Comparison of ENCODE assay signal across 15 cellular contexts in the genomic region with DNA sequence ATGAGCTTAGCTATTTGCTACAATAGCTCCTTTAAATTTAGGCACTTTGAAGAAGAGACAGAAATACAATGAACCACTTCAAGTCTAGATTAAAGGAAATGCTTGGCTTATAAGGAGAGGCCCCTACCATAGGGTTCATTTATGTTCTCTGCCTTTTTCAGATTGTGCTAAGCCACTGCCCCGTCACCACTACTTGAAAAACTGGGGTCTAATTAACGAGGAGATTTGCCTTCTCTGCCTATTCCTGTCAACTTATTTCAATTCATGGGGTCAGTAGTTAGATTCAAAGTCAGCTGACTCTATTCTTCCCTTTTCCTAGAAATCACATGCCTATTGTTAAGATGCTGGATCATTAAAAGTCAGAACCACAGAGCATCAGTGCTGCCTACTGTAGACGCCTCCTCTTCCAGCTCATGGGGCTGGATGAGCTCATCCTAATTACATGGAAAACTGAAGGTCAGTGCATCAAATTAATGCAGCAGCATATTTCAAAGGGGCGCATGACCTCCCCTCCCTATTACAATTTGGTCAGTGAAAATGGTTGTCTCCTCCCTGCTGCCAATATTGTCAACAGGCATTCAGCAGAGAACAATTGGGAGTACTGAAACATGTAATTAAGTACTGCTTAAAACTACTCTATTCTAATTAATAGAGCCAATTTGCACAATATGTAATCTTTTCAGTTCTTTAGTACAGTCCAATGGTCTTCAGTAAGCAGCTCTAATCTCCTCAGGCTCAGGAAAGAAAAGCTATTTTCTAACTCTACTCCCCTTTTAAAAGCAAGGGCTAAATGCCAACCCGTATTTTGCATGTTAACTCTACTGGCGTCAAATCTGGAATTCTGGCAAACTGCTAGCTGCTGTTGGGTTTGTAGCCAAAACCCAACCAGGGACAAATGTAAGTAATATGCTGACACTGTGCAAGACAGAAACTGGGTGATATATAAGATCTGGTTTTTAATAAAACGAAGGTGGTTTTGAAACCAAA.
A peak's percentile ranks its signal among the peaks of the same experiment; 100 is the strongest.
DNase-seq lines count a peak whose midpoint lies in the region; ATAC-seq, FAIRE-seq and TF ChIP-seq lines count a peak whose summit lies in the region.
"Had no signal": no experiment of that assay in that cellular context is flagged by ENCODE, and none has a peak within 500 bp of the region (broad histone marks: within the 10 kb centered on the region; RNA-seq: fewer than 3 reads in every experiment).

No MANE protein-coding gene starts in this region.

- no peaks in the 10 kb centered on the region for H3K27me3 ChIP-seq in astrocyte (ENCODE audit: insufficient read depth, low read length)
- no peaks in the 10 kb centered on the region for H3K27me3 ChIP-seq in right atrium auricular region
- no peaks in the 10 kb centered on the region for H3K27me3 ChIP-seq in gastrocnemius medialis

- no peak for TF ChIP-seq POLR2A in gastrocnemius medialis (IDR thresholded peaks at IDR 0.05)

- no peaks in the 10 kb centered on the region for H3K27me3 Mint-ChIP-seq in astrocyte (ENCODE audit: low read depth, unreplicated experiment)
- H3K27me3 Mint-ChIP-seq: activated CD4-positive, alpha-beta memory T cell treated with anti-CD3 and anti-CD28 coated beads for 36 hours; activated naive CD4-positive, alpha-beta T cell treated with anti-CD3 and anti-CD28 coated beads, Interleukin-2, amount 10 ng/mL, durations not matched to agents 7 days and 5 days; T-helper 17 cell had no signal

- H3K4me3 ChIP-seq in HEK293 (ENCODE audit: low read depth, low read length) (no peak overlapping the region), astrocyte (ENCODE audit: insufficient read depth, low read depth, low read length) (no peak overlapping the region), right atrium auricular region (no peak overlapping the region), gastrocnemius medialis (no peak overlapping the region)

- H3K27ac ChIP-seq in HEK293 (ENCODE audit: extremely low read depth, low read depth, low read length): no peak overlapping the region
- H3K27ac ChIP-seq in astrocyte (ENCODE audit: low read depth, low read length): no peak overlapping the region
- peak overlapping the region; percentile 18 to 34 for H3K27ac ChIP-seq in right atrium auricular region
- peak overlapping the region; percentile 4 to 81 (median 52) for H3K27ac ChIP-seq in gastrocnemius medialis
- H3K27ac ChIP-seq: C4-2B had no signal

- H3K36me3 Mint-ChIP-seq in astrocyte (ENCODE audit: low read depth, unreplicated experiment): peaks cover 18% of the 10 kb centered on the region

- H3K9me3 ChIP-seq in HEK293 (ENCODE audit: control insufficient read depth, insufficient read depth, low read depth, low read length) (no peaks in the 10 kb centered on the region), astrocyte (ENCODE audit: insufficient read depth, low read depth, low read length) (no peaks in the 10 kb centered on the region), right atrium auricular region (no peaks in the 10 kb centered on the region), gastrocnemius medialis (no peaks in the 10 kb centered on the region)

- CTCF ChIA-PET in HEK293 (lab: Yijun Ruan, JAX): interaction anchor here (0.7 to 1.6 kb wide), 2 partner anchors 28 to 174 kb away, joined by 3 to 4 read pairs; no protein-coding TSS in a partner anchor

- H3K4me3 Mint-ChIP-seq in astrocyte (ENCODE audit: unreplicated experiment): peak overlapping the region; percentile 24
- H3K4me3 Mint-ChIP-seq: activated CD4-positive, alpha-beta memory T cell treated with anti-CD3 and anti-CD28 coated beads for 36 hours; activated naive CD4-positive, alpha-beta T cell treated with anti-CD3 and anti-CD28 coated beads, Interleukin-2, amount 10 ng/mL, durations not matched to agents 7 days and 5 days; T-helper 17 cell had no signal

- H3K36me3 ChIP-seq in HEK293 (ENCODE audit: control insufficient read depth in 2 of 2, insufficient read depth in 1 of 2, low read length in 2 of 2) (peaks cover 0 to 3% of the 10 kb centered on the region in 2 experiments; a peak in 1 of 3 replicates), astrocyte (ENCODE audit: insufficient read depth, low read length) (peaks cover 2% of the 10 kb centered on the region), right atrium auricular region (no peaks in the 10 kb centered on the region), gastrocnemius medialis (no peaks in the 10 kb centered on the region)

- H3K4me2 ChIP-seq in astrocyte (ENCODE audit: low read length): no peak overlapping the region

- H3K27ac Mint-ChIP-seq in astrocyte (ENCODE audit: unreplicated experiment): no peak overlapping the region
- H3K27ac Mint-ChIP-seq: activated CD4-positive, alpha-beta memory T cell treated with anti-CD3 and anti-CD28 coated beads for 36 hours; activated naive CD4-positive, alpha-beta T cell treated with anti-CD3 and anti-CD28 coated beads, Interleukin-2, amount 10 ng/mL, durations not matched to agents 7 days and 5 days had no signal

- in situ Hi-C loops in gastrocnemius medialis (cut with MboI; ENCODE audit: low sequenced_read_pairs in 4 of 4): loop anchor here in 1 of 4 donors (25.0 kb wide), 1 partner anchor 645 kb away; no protein-coding TSS in a partner anchor

- no peak for TF ChIP-seq CTCF in HEK293 (tag by site-specific recombination; IDR thresholded peaks at IDR 0.05)
- TF ChIP-seq CTCF in astrocyte (IDR thresholded peaks at IDR 0.05; ENCODE audit: insufficient read depth, low read depth, low read length): no peak
- no peak for TF ChIP-seq CTCF in right atrium auricular region (IDR thresholded peaks at IDR 0.05)
- no peak for TF ChIP-seq CTCF in gastrocnemius medialis (IDR thresholded peaks at IDR 0.05 in 4 of 5, conservative IDR thresholded peaks at IDR 0.05 in 1 of 5)

- peaks cover 71% of the 10 kb centered on the region for H3K79me2 ChIP-seq in astrocyte (ENCODE audit: insufficient read depth, low read length)

- H2AFZ ChIP-seq in astrocyte (ENCODE audit: low read depth, low read length): no peak overlapping the region

- no peak overlapping the region for H3K9ac ChIP-seq in astrocyte (ENCODE audit: low read length)

- H3K4me1 ChIP-seq in HEK293 (ENCODE audit: control insufficient read depth, insufficient read depth, low read length): no peaks in the 10 kb centered on the region
- H3K4me1 ChIP-seq in astrocyte (ENCODE audit: insufficient read depth, low read length): peaks cover 18% of the 10 kb centered on the region
- H3K4me1 ChIP-seq in right atrium auricular region: peaks cover 0 to 72% of the 10 kb centered on the region in 2 donors
- peaks cover 54 to 65% of the 10 kb centered on the region in 2 donors for H3K4me1 ChIP-seq in gastrocnemius medialis

- peaks cover 37% of the 10 kb centered on the region for H4K20me1 ChIP-seq in astrocyte (ENCODE audit: insufficient read depth, low read length)

- no peaks in the 10 kb centered on the region for H3K9me3 Mint-ChIP-seq in astrocyte (ENCODE audit: unreplicated experiment)
- H3K9me3 Mint-ChIP-seq: activated CD4-positive, alpha-beta memory T cell treated with anti-CD3 and anti-CD28 coated beads for 36 hours; activated naive CD4-positive, alpha-beta T cell treated with anti-CD3 and anti-CD28 coated beads, Interleukin-2, amount 10 ng/mL, durations not matched to agents 7 days and 5 days had no signal

- intact Hi-C loops in gastrocnemius medialis (cut with DNase I; ENCODE audit: low total_unique reads): loop anchor here (5.0 kb wide), 1 partner anchor 90 kb away; no protein-coding TSS in a partner anchor

- ATAC-seq in gastrocnemius medialis (no peak), HG03139 (IDR thresholded peaks at IDR 0.05; ENCODE audit: unreplicated experiment) (no peak)
- ATAC-seq: T-helper 17 cell had no signal

- DNase-seq in astrocyte (ENCODE audit: low read depth) (peak; percentile 71), right atrium auricular region (ENCODE audit: low spot score) (no peak), gastrocnemius medialis (no peak), activated T-cell treated with anti-CD3 and anti-CD28 coated beads for 4 hours (no peak), cerebellar cortex (ENCODE audit: low spot score) (no peak)
- no peak for DNase-seq in activated naive CD4-positive, alpha-beta T cell treated with Interleukin-2 at 50 U/mL for 16 hours
- DNase-seq: activated CD4-positive, alpha-beta memory T cell treated with anti-CD3 and anti-CD28 coated beads for 36 hours; activated naive CD4-positive, alpha-beta T cell treated with anti-CD3 and anti-CD28 coated beads, Interleukin-2, amount 10 ng/mL, durations not matched to agents 7 days and 5 days; dermis blood vessel endothelial cell; NCI-H1930; small intestine; T-helper 17 cell had no signal

- POLR2A ChIA-PET in HEK293 (lab: Yijun Ruan, JAX): no interaction called here

- peaks cover 70% of the 10 kb centered on the region for H3K4me1 Mint-ChIP-seq in astrocyte (ENCODE audit: low read depth, unreplicated experiment)

- FAIRE-seq in astrocyte (lab: Jason Lieb, UNC): peak; percentile 5
- FAIRE-seq: small intestine had no signal

TF ChIP-seq in HEK293, 187 proteins besides CTCF, POLR2A, EP300 and RAD21:
- TF ChIP-seq ZNF2 (tag by site-specific recombination; IDR thresholded peaks at IDR 0.05): no peak
- TF ChIP-seq SP7 (tag by site-specific recombination; IDR thresholded peaks at IDR 0.05): 0 out of 2 replicates have a peak, but pooled peaks have one; percentile 46

Comparison
In these comparisons a context has a peak if more than half of its experiments do, and no peak if none do; other contexts are left out.
1. H3K27ac ChIP-seq: peak in right atrium auricular region (2 of 2) and gastrocnemius medialis (4 of 4); none in HEK293 (single experiment) and astrocyte (single experiment).